In genomic region chr10:123522702-123523312, GRCh38 we compare ENCODE assay signal across 25 cellular contexts.
A peak's percentile ranks its signal among the peaks of the same experiment; 100 is the strongest.
DNase-seq lines count a peak whose midpoint lies in the region; ATAC-seq and TF ChIP-seq lines count a peak whose summit lies in the region.
"Had no signal": no experiment of that assay in that cellular context is flagged by ENCODE, and none has a peak within 500 bp of the region (broad histone marks: within the 10 kb centered on the region; RNA-seq: fewer than 3 reads in every experiment).

No MANE protein-coding gene starts in this region.

- TF ChIP-seq POLR2A in body of pancreas (IDR thresholded peaks at IDR 0.05) = no peak

- H4K20me1 ChIP-seq in OCI-LY3 (ENCODE audit: insufficient read depth, low read length) = no peaks in the 10 kb centered on the region

- H3K27me3 ChIP-seq in OCI-LY3 (ENCODE audit: low read depth, low read length) (no peaks in the 10 kb centered on the region), body of pancreas (no peaks in the 10 kb centered on the region)
- H3K27me3 ChIP-seq: thyroid gland had no signal

- H2AFZ ChIP-seq in OCI-LY3 (ENCODE audit: low read depth, low read length) = peak overlapping the region; percentile 52; the same call in 1 of the 2 replicates

- no peak overlapping the region for H3K4me3 Mint-ChIP-seq in nephron progenitor cell
- H3K4me3 Mint-ChIP-seq: activated CD4-positive, alpha-beta memory T cell treated with anti-CD3 and anti-CD28 coated beads for 36 hours; activated naive CD8-positive, alpha-beta T cell; activated T-cell treated with anti-CD3 and anti-CD28 coated beads, Interleukin-2, amount 50 U/mL, for 72 hours; HFFc6 had no signal

- WGBS in body of pancreas, 2 donors = 59 to 60% methylated on average over 10 of the region's 10 CpGs

- H3K36me3 ChIP-seq in OCI-LY3 (replicated peaks; ENCODE audit: low read depth, low read length) = no peaks in the 10 kb centered on the region
- no peaks in the 10 kb centered on the region for H3K36me3 ChIP-seq in body of pancreas (replicated peaks in 1 of 2; ENCODE audit: insufficient read depth in 1 of 2, low read depth in 2 of 2)
- H3K36me3 ChIP-seq: esophagus squamous epithelium, neutrophil, thyroid gland, WERI-Rb-1 had no signal

- H3K9me3 ChIP-seq in OCI-LY3 (ENCODE audit: insufficient read depth, low read length) (no peaks in the 10 kb centered on the region), body of pancreas (no peaks in the 10 kb centered on the region)
- H3K9me3 ChIP-seq: esophagus squamous epithelium, neutrophil, SK-N-SH, thyroid gland had no signal

- H3K27me3 Mint-ChIP-seq in nephron progenitor cell (ENCODE audit: low read depth, poor library complexity) = peaks cover 25% of the 10 kb centered on the region

- H3K27ac ChIP-seq in OCI-LY3 (ENCODE audit: low read length) = no peak overlapping the region
- no peak overlapping the region for H3K27ac ChIP-seq in body of pancreas
- H3K27ac ChIP-seq: esophagus squamous epithelium, neutrophil, thyroid gland, WERI-Rb-1 had no signal

- H3K4me3 ChIP-seq in GM12865 (ENCODE audit: low read depth, low read length) = no peak overlapping the region
- H3K4me3 ChIP-seq in OCI-LY3 (ENCODE audit: low read length) = peak overlapping the region; percentile 34; the same call in 1 of the 2 replicates
- H3K4me3 ChIP-seq in body of pancreas = no peak overlapping the region
- H3K4me3 ChIP-seq: esophagus squamous epithelium, smooth muscle cell, thyroid gland had no signal

- peaks cover 7% of the 10 kb centered on the region for H3K4me1 Mint-ChIP-seq in nephron progenitor cell

- TF ChIP-seq CTCF in GM12865 (IDR thresholded peaks at IDR 0.05; ENCODE audit: insufficient read depth, low read depth, low read length, missing control alignments) (no peak), OCI-LY3 (IDR thresholded peaks at IDR 0.05; ENCODE audit: low read depth, low read length) (peak; percentile 9; the same call in 1 of the 2 replicates), nephron progenitor cell (IDR thresholded peaks at IDR 0.05) (no peak), body of pancreas (IDR thresholded peaks at IDR 0.05) (no peak)

- H3K27ac Mint-ChIP-seq in nephron progenitor cell = no peak overlapping the region
- H3K27ac Mint-ChIP-seq: activated CD4-positive, alpha-beta memory T cell treated with anti-CD3 and anti-CD28 coated beads for 36 hours; activated naive CD8-positive, alpha-beta T cell; activated T-cell treated with anti-CD3 and anti-CD28 coated beads, Interleukin-2, amount 50 U/mL, for 72 hours; HFFc6 had no signal

- peaks cover 6% of the 10 kb centered on the region for H3K9me3 Mint-ChIP-seq in nephron progenitor cell
- H3K9me3 Mint-ChIP-seq: activated CD4-positive, alpha-beta memory T cell treated with anti-CD3 and anti-CD28 coated beads for 36 hours; activated T-cell treated with anti-CD3 and anti-CD28 coated beads, Interleukin-2, amount 50 U/mL, for 72 hours had no signal

- DNase-seq in GM12865 (ENCODE audit: low read depth) (peak; percentile 77), nephron progenitor cell (no peak), NCI-H1436 (lab: John Stamatoyannopoulos, UW) (no peak), body of pancreas (no peak)
- DNase-seq: activated CD4-positive, alpha-beta memory T cell treated with anti-CD3 and anti-CD28 coated beads for 36 hours; activated T-cell treated with anti-CD3 and anti-CD28 coated beads, Interleukin-2, amount 50 U/mL, for 72 hours; effector memory CD4-positive, alpha-beta T cell; esophagus squamous epithelium; GDM1; HFFc6; mammary epithelial cell; NCI-H1694; NCI-H345; SK-N-SH; stimulated activated CD4-positive, alpha-beta T cell treated with anti-CD3 and anti-CD28 coated beads, Interleukin-2, amount 100 ng/mL, for 48 hours; stimulated activated naive CD8-positive, alpha-beta T cell treated with anti-CD3 and anti-CD28 coated beads, Interleukin-15, Interleukin-2, amounts not matched to agents 100 U/mL and 50 U/mL, for 24 hours; thyroid gland; WERI-Rb-1 had no signal

- no peaks in the 10 kb centered on the region for H3K36me3 Mint-ChIP-seq in nephron progenitor cell (ENCODE audit: low read depth)
- H3K36me3 Mint-ChIP-seq: activated CD4-positive, alpha-beta memory T cell treated with anti-CD3 and anti-CD28 coated beads for 36 hours; activated naive CD8-positive, alpha-beta T cell had no signal

- no peaks in the 10 kb centered on the region for H3K79me2 ChIP-seq in OCI-LY3 (ENCODE audit: low read length)

- intact Hi-C loops in body of pancreas (cut with DNase I) = no loop called here

- H3K9ac ChIP-seq in OCI-LY3 (ENCODE audit: low read length) = no peak overlapping the region
- H3K9ac ChIP-seq: SK-N-SH had no signal

- H3K4me1 ChIP-seq in OCI-LY3 (ENCODE audit: low read length) = peaks cover 31% of the 10 kb centered on the region
- no peaks in the 10 kb centered on the region for H3K4me1 ChIP-seq in body of pancreas
- H3K4me1 ChIP-seq: esophagus squamous epithelium, thyroid gland had no signal

- peak overlapping the region; percentile 42 for H3K4me2 ChIP-seq in OCI-LY3 (ENCODE audit: low read length)
- H3K4me2 ChIP-seq: SK-N-SH, smooth muscle cell had no signal

- ATAC-seq in GM18868 (IDR thresholded peaks at IDR 0.05; ENCODE audit: unreplicated experiment) (peak; percentile 53), GM21723 (IDR thresholded peaks at IDR 0.05; ENCODE audit: unreplicated experiment) (peak; percentile 68), body of pancreas (no peak), HG03025 (IDR thresholded peaks at IDR 0.05; ENCODE audit: low FRiP score, unreplicated experiment) (no peak)
- ATAC-seq: activated T-cell treated with anti-CD3 and anti-CD28 coated beads, Interleukin-2, amount 50 U/mL, for 72 hours; stimulated activated naive CD8-positive, alpha-beta T cell treated with anti-CD3 and anti-CD28 coated beads, Interleukin-15, Interleukin-2, amounts not matched to agents 100 U/mL and 50 U/mL, for 24 hours had no signal

Comparison
In these comparisons a context has a peak if more than half of its experiments do, and no peak if none do; other contexts are left out.
1. ATAC-seq: peak in GM18868 (single experiment) and GM21723 (single experiment); none in body of pancreas (single experiment) and HG03025 (single experiment).